In the genomic region with DNA sequence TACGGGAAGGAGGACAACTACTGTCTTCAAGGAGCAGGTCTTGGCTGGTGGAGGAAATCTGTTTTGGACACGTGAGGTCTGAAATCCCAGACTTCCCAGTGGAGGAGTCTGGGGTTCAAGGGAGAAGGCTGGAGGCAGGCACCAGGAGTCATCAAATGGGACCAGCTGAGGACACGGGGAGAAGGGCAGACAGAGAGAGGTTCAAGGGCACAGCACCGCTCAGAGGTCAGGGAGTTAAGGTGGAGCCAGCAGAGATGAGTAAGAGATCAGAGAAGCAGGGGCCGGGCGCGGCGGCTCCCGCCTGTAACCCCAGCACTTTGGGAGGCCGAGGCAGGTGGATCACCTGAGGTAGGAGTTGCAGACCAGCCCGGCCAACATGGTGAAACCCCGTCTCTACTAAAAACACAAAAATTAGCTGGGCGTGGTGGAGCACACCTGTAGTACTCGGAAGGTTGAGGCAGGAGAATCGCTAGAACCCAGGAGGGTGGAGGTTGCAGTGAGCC, we compare ENCODE assay signal across 16 cellular contexts. TPM values are rescaled to one million over a fixed set of nuclear protein-coding genes. Genes with fewer than 3 reads are reported as not detected.
DNase-seq lines count a peak whose midpoint lies in the region; ATAC-seq, FAIRE-seq and TF ChIP-seq lines count a peak whose summit lies in the region.
"Had no signal": no experiment of that assay in that cellular context is flagged by ENCODE, and none has a peak within 500 bp of the region (broad histone marks: within the 10 kb centered on the region; RNA-seq: fewer than 3 reads in every experiment).

No MANE protein-coding gene starts in this region.

- peak in 2 of 3 donors; percentile 11 to 39 for DNase-seq in right cardiac atrium
- no peak for DNase-seq in Right ventricle myocardium superior
- DNase-seq in HTR-8/SVneo (ENCODE audit: insufficient read length, low spot score): no peak
- DNase-seq in endothelial cell (ENCODE audit: low spot score): no peak
- no peak for DNase-seq in stimulated activated naive B cell treated with anti-CD40 and anti-IgM and Interleukin-4, amounts not matched to agents 10 μg/mL and 1 μg/mL and 100 μg/mL, for 72 hours
- no peak for DNase-seq in GM23338 (ENCODE audit: low spot score)
- DNase-seq: ACHN; CD4-positive, CD25-positive, alpha-beta regulatory T cell; DMS79; GOT3 had no signal

- no peak for TF ChIP-seq CTCF in endothelial cell (IDR thresholded peaks at IDR 0.05; ENCODE audit: unreplicated experiment)
- TF ChIP-seq CTCF in gastroesophageal sphincter (IDR thresholded peaks at IDR 0.05): no peak
- no peak for TF ChIP-seq CTCF in GM23338 (conservative IDR thresholded peaks at IDR 0.05; ENCODE audit: low read depth in 2 of 2)

- H4K20me1 ChIP-seq in GM23338 (replicated peaks; ENCODE audit: insufficient read depth): no peaks in the 10 kb centered on the region

- peaks cover 0 to 95% of the 10 kb centered on the region in 2 donors for H3K36me3 ChIP-seq in gastroesophageal sphincter
- no peaks in the 10 kb centered on the region; the same call in 1 of the 2 replicates for H3K36me3 ChIP-seq in GM23338 (ENCODE audit: insufficient read depth)
- H3K36me3 ChIP-seq: HAP-1 had no signal

- H3K27me3 Mint-ChIP-seq in endothelial cell (ENCODE audit: unreplicated experiment) (peaks cover 20% of the 10 kb centered on the region), GM23338 (ENCODE audit: insufficient read depth, low read depth, poor library complexity) (peaks cover 27% of the 10 kb centered on the region)
- no peaks in the 10 kb centered on the region for H3K27me3 Mint-ChIP-seq in stimulated activated naive B cell treated with anti-CD40 and anti-IgM and Interleukin-4, amounts not matched to agents 10 μg/mL and 1 μg/mL and 100 μg/mL, for 72 hours

- TF ChIP-seq EP300 in gastroesophageal sphincter (IDR thresholded peaks at IDR 0.05): no peak

- no peaks in the 10 kb centered on the region for H3F3A ChIP-seq in GM23338 (replicated peaks; ENCODE audit: low read depth)

- peak overlapping the region; percentile 7 for H3K27ac Mint-ChIP-seq in endothelial cell (ENCODE audit: unreplicated experiment)
- H3K27ac Mint-ChIP-seq in stimulated activated naive B cell treated with anti-CD40 and anti-IgM and Interleukin-4, amounts not matched to agents 10 μg/mL and 1 μg/mL and 100 μg/mL, for 72 hours: peak overlapping the region; percentile 20
- H3K27ac Mint-ChIP-seq in GM23338: no peak overlapping the region

- H3K36me3 Mint-ChIP-seq in endothelial cell (ENCODE audit: low read depth, unreplicated experiment) (peaks cover 10% of the 10 kb centered on the region), GM23338 (ENCODE audit: low read depth) (no peaks in the 10 kb centered on the region)
- peaks cover 11 to 41% of the 10 kb centered on the region in 2 donors for H3K36me3 Mint-ChIP-seq in stimulated activated naive B cell treated with anti-CD40 and anti-IgM and Interleukin-4, amounts not matched to agents 10 μg/mL and 1 μg/mL and 100 μg/mL, for 72 hours

- no peaks in the 10 kb centered on the region for H3K4me1 Mint-ChIP-seq in endothelial cell (ENCODE audit: unreplicated experiment)
- H3K4me1 Mint-ChIP-seq in stimulated activated naive B cell treated with anti-CD40 and anti-IgM and Interleukin-4, amounts not matched to agents 10 μg/mL and 1 μg/mL and 100 μg/mL, for 72 hours: peaks cover 3 to 14% of the 10 kb centered on the region in 2 donors
- H3K4me1 Mint-ChIP-seq in GM23338: peaks cover 3% of the 10 kb centered on the region; the same call in 1 of the 3 replicates

- H2AFZ ChIP-seq in GM23338: no peak overlapping the region

- TF ChIP-seq POLR2A in gastroesophageal sphincter (IDR thresholded peaks at IDR 0.05): no peak

- 93% methylated on average over 15 of the region's 15 CpGs for WGBS in right cardiac atrium
- WGBS in gastroesophageal sphincter (ENCODE audit: low coverage in 1 of 2), 2 donors: 81 to 97% methylated on average over 6 of the region's 15 CpGs

- peak; percentile 65 for FAIRE-seq in HTR-8/SVneo (lab: Jason Lieb, UNC)
- FAIRE-seq: GM12878, GM18507 had no signal

- H3K27ac ChIP-seq in right cardiac atrium (ENCODE audit: low read length): no peak overlapping the region
- no peak overlapping the region for H3K27ac ChIP-seq in gastroesophageal sphincter
- no peak overlapping the region for H3K27ac ChIP-seq in GM23338 (ENCODE audit: low read depth)

- H3K4me2 ChIP-seq in GM23338: no peak overlapping the region
- H3K4me2 ChIP-seq: BLaER1 treated with 17β-estradiol and CSF1 and Interleukin-3, amounts not matched to agents 10 nM and 100 nM had no signal

- intact Hi-C loops in right cardiac atrium (cut with DNase I): no loop called here
- intact Hi-C loops in Right ventricle myocardium superior (cut with DNase I): no loop called here

- no peak overlapping the region for H3K4me3 ChIP-seq in right cardiac atrium (ENCODE audit: low read length)
- H3K4me3 ChIP-seq in gastroesophageal sphincter: no peak overlapping the region
- H3K4me3 ChIP-seq in GM23338: no peak overlapping the region
- H3K4me3 ChIP-seq: BLaER1 treated with 17β-estradiol and CSF1 and Interleukin-3, amounts not matched to agents 10 nM and 100 nM; GM12878; HAP-1 had no signal

- H3K9me3 Mint-ChIP-seq in endothelial cell (ENCODE audit: unreplicated experiment) (no peaks in the 10 kb centered on the region), GM23338 (no peaks in the 10 kb centered on the region; the same call in 2 of the 3 replicates)
- H3K9me3 Mint-ChIP-seq in stimulated activated naive B cell treated with anti-CD40 and anti-IgM and Interleukin-4, amounts not matched to agents 10 μg/mL and 1 μg/mL and 100 μg/mL, for 72 hours: no peaks in the 10 kb centered on the region

- ATAC-seq in right cardiac atrium (no peak), Right ventricle myocardium superior (ENCODE audit: poor library complexity) (no peak), gastroesophageal sphincter (no peak), GM23338 (no peak)
- ATAC-seq in stimulated activated naive B cell treated with anti-CD40 and anti-IgM and Interleukin-4, amounts not matched to agents 10 μg/mL and 1 μg/mL and 100 μg/mL, for 72 hours (replicated peaks): no peak
- ATAC-seq: GM12878 had no signal

- peak overlapping the region; percentile 56 for H3K4me3 Mint-ChIP-seq in endothelial cell (ENCODE audit: unreplicated experiment)
- H3K4me3 Mint-ChIP-seq in stimulated activated naive B cell treated with anti-CD40 and anti-IgM and Interleukin-4, amounts not matched to agents 10 μg/mL and 1 μg/mL and 100 μg/mL, for 72 hours: no peak overlapping the region
- H3K4me3 Mint-ChIP-seq in GM23338: no peak overlapping the region

- H3K27me3 ChIP-seq in right cardiac atrium (ENCODE audit: control insufficient read depth, insufficient read depth) (no peaks in the 10 kb centered on the region), gastroesophageal sphincter (no peaks in the 10 kb centered on the region), GM23338 (ENCODE audit: insufficient read depth) (no peaks in the 10 kb centered on the region)
- H3K27me3 ChIP-seq: BLaER1 treated with 17β-estradiol and CSF1 and Interleukin-3, amounts not matched to agents 10 nM and 100 nM had no signal

- H3K9me3 ChIP-seq in right cardiac atrium (ENCODE audit: control insufficient read depth, low read length): no peaks in the 10 kb centered on the region
- no peaks in the 10 kb centered on the region for H3K9me3 ChIP-seq in gastroesophageal sphincter
- H3K9me3 ChIP-seq: BLaER1 treated with 17β-estradiol and CSF1 and Interleukin-3, amounts not matched to agents 10 nM and 100 nM; HAP-1 had no signal

- no peaks in the 10 kb centered on the region for H3K9me2 ChIP-seq in GM23338 (ENCODE audit: insufficient read depth)

- no peaks in the 10 kb centered on the region for H3K4me1 ChIP-seq in right cardiac atrium (ENCODE audit: control insufficient read depth, insufficient read depth, low read length)
- H3K4me1 ChIP-seq in gastroesophageal sphincter: no peaks in the 10 kb centered on the region
- H3K4me1 ChIP-seq in GM23338 (ENCODE audit: insufficient read depth): no peaks in the 10 kb centered on the region
- H3K4me1 ChIP-seq: HAP-1 had no signal

- no peaks in the 10 kb centered on the region for H3K79me2 ChIP-seq in GM23338 (replicated peaks; ENCODE audit: insufficient read depth)

TF ChIP-seq in GM23338, 12 proteins besides CTCF, POLR2A, EP300 and RAD21 (continues in another document):
- TF ChIP-seq EZH2phosphoT487 (IDR thresholded peaks at IDR 0.05; ENCODE audit: unreplicated experiment): no peak

RNA-seq across cellular contexts. Expression of gene SMIM5, which starts 10.4 kb away (rescaled TPM):
- total RNA-seq in right cardiac atrium (10 to 100 TPM in 2 of 4 donors, 1 to 10 TPM in 2; 6.9 to 12.2 (median 9.6) TPM), Right ventricle myocardium superior (12.5 TPM), endothelial cell (ENCODE audit: unreplicated experiment) (1.1 TPM), gastroesophageal sphincter (1 to 10 TPM; 3.8 to 6.8 (median 5.0) TPM)
- polyA plus RNA-seq in right cardiac atrium (13.5 TPM), GM23338 (2016; fragmentation: Nextera tagmentation; extraction: Ambion mirVana) (0.16 TPM in 1 of 2 replicates, not detected in the other)
- total RNA-seq in GM23338 (2014; rRNA removed; shearing (Covaris generic)): not detected in 2 replicates
- total RNA-seq: G401, GM12878 had no signal

RNA-seq across cellular contexts. Expression of gene MYO15B, which starts 35.2 kb away (rescaled TPM):
- 100 to 1,000 TPM in 1 of 4 donors, 10 to 100 TPM in 3; 75.8 to 131 (median 93.4) TPM for total RNA-seq in right cardiac atrium
- polyA plus RNA-seq in right cardiac atrium: 70.9 TPM
- 37.1 TPM for total RNA-seq in Right ventricle myocardium superior
- 224 TPM for total RNA-seq in endothelial cell (ENCODE audit: unreplicated experiment)
- total RNA-seq in gastroesophageal sphincter: 10 to 100 TPM; 10.7 to 76.1 (median 50.8) TPM
- total RNA-seq in GM23338 (2014; rRNA removed; shearing (Covaris generic)): 7.2 and 12.4 TPM in 2 replicates
- 3.8 and 6.6 TPM in 2 replicates for polyA plus RNA-seq in GM23338 (2016; fragmentation: Nextera tagmentation; extraction: Ambion mirVana)

RNA-seq across cellular contexts. Expression of gene RECQL5, which starts 44.1 kb away (rescaled TPM):
- 10 to 100 TPM in 3 of 4 donors, 1 to 10 TPM in 1; 7.9 to 19.9 (median 14.8) TPM for total RNA-seq in right cardiac atrium
- 13.5 TPM for polyA plus RNA-seq in right cardiac atrium
- total RNA-seq in Right ventricle myocardium superior: 14.1 TPM
- total RNA-seq in endothelial cell (ENCODE audit: unreplicated experiment): 40.2 TPM
- total RNA-seq in gastroesophageal sphincter: 10 to 100 TPM in 3 of 4 donors, 1 to 10 TPM in 1; 6.4 to 15.1 (median 13.6) TPM
- 23.3 and 24.5 TPM in 2 replicates for total RNA-seq in GM23338 (2014; rRNA removed; shearing (Covaris generic))
- polyA plus RNA-seq in GM23338 (2016; fragmentation: Nextera tagmentation; extraction: Ambion mirVana): 19.9 and 20.0 TPM in 2 replicates

RNA-seq across cellular contexts. Expression of gene SAP30BP, which starts 44.3 kb away (rescaled TPM):
- total RNA-seq in right cardiac atrium: 10 to 100 TPM; 51.0 to 66.5 (median 56.3) TPM
- 58.5 TPM for polyA plus RNA-seq in right cardiac atrium
- 40.0 TPM for total RNA-seq in Right ventricle myocardium superior
- 125 TPM for total RNA-seq in endothelial cell (ENCODE audit: unreplicated experiment)
- total RNA-seq in gastroesophageal sphincter: 10 to 100 TPM; 68.2 to 87.2 (median 77.2) TPM
- total RNA-seq in GM23338 (2014; rRNA removed; shearing (Covaris generic)): 44.9 and 60.9 TPM in 2 replicates
- 95.0 and 97.9 TPM in 2 replicates for polyA plus RNA-seq in GM23338 (2016; fragmentation: Nextera tagmentation; extraction: Ambion mirVana)

Comparison
In these comparisons a context has a peak if more than half of its experiments do, and no peak if none do; other contexts are left out.
1. DNase-seq: peak in right cardiac atrium (2 of 3); none in Right ventricle myocardium superior (single experiment), HTR-8/SVneo (single experiment), endothelial cell (single experiment), stimulated activated naive B cell treated with anti-CD40 and anti-IgM and Interleukin-4, amounts not matched to agents 10 μg/mL and 1 μg/mL and 100 μg/mL, for 72 hours (single experiment) and GM23338 (single experiment).